ENCODE assay signal across 6 cellular contexts in genomic region chr2:97050032-97050431, GRCh38. TPM values are rescaled to one million over a fixed set of nuclear protein-coding genes. Genes with fewer than 3 reads are reported as not detected.
DNase-seq lines count a peak whose midpoint lies in the region; ATAC-seq and TF ChIP-seq lines count a peak whose summit lies in the region.
"Not testable (repeated sequence)": the region's sequence is repeated elsewhere in the genome, so short reads cannot be mapped to it uniquely, and the experiment has no call there.

No MANE protein-coding gene starts in this region.

- not testable (repeated sequence) for H3K9ac ChIP-seq in BLaER1
- peak overlapping the region; percentile 55 for H3K9ac ChIP-seq in SU-DHL-6 (ENCODE audit: low read length)

- H3K36me3 Mint-ChIP-seq in stimulated activated naive B cell treated with anti-CD40 and anti-IgM and Interleukin-4, amounts not matched to agents 10 μg/mL and 1 μg/mL and 100 μg/mL, for 72 hours = not testable (repeated sequence)

- H3F3A ChIP-seq in SU-DHL-6 (ENCODE audit: insufficient read depth) = peaks cover 35% of the 10 kb centered on the region

- H3K27me3 ChIP-seq in BLaER1; SU-DHL-6 (ENCODE audit: low read length): not testable (repeated sequence)

- TF ChIP-seq CTCF in SU-DHL-6 (IDR thresholded peaks at IDR 0.05; ENCODE audit: insufficient read depth, low read length, poor library complexity, severe bottlenecking); mucosa of descending colon (IDR thresholded peaks at IDR 0.05): not testable (repeated sequence)

- H3K27ac ChIP-seq in BLaER1 = not testable (repeated sequence)
- peak overlapping the region; percentile 69 for H3K27ac ChIP-seq in SU-DHL-6 (ENCODE audit: low read depth, low read length)

- peak; percentile 29 for DNase-seq in NAMALWA (ENCODE audit: low spot score)
- DNase-seq in mucosa of descending colon; stimulated activated naive B cell treated with anti-CD40 and anti-IgM and Interleukin-4, amounts not matched to agents 10 μg/mL and 1 μg/mL and 100 μg/mL, for 72 hours: not testable (repeated sequence)

- H3K9me2 ChIP-seq in SU-DHL-6 (replicated peaks; ENCODE audit: insufficient read depth, low read length) = not testable (repeated sequence)

- peak overlapping the region; percentile 56 for H3K4me2 ChIP-seq in BLaER1
- H3K4me2 ChIP-seq in SU-DHL-6 (ENCODE audit: low read depth, low read length, poor library complexity, severe bottlenecking) = peak overlapping the region; percentile 76

- not testable (repeated sequence) for H2AFZ ChIP-seq in SU-DHL-6 (ENCODE audit: low read depth, low read length, severe bottlenecking)

- H3K9me3 Mint-ChIP-seq in stimulated activated naive B cell treated with anti-CD40 and anti-IgM and Interleukin-4, amounts not matched to agents 10 μg/mL and 1 μg/mL and 100 μg/mL, for 72 hours = not testable (repeated sequence)

- intact Hi-C loops in mucosa of descending colon (cut with DNase I, micrococcal nuclease) = not testable (repeated sequence)

- H3K79me2 ChIP-seq in SU-DHL-6 (ENCODE audit: insufficient read depth, low read length) = not testable (repeated sequence)

- not testable (repeated sequence) for H3K4me3 ChIP-seq in BLaER1, mucosa of descending colon
- H3K4me3 ChIP-seq in SU-DHL-6 (ENCODE audit: insufficient read depth, low read length, poor library complexity, severe bottlenecking) = peak overlapping the region; percentile 46

- H3K4me3 Mint-ChIP-seq in stimulated activated naive B cell treated with anti-CD40 and anti-IgM and Interleukin-4, amounts not matched to agents 10 μg/mL and 1 μg/mL and 100 μg/mL, for 72 hours = not testable (repeated sequence)

- not testable (repeated sequence) for H4K20me1 ChIP-seq in BLaER1; SU-DHL-6 (ENCODE audit: low read depth, low read length)

- H3K4me1 Mint-ChIP-seq in stimulated activated naive B cell treated with anti-CD40 and anti-IgM and Interleukin-4, amounts not matched to agents 10 μg/mL and 1 μg/mL and 100 μg/mL, for 72 hours = peaks cover 26 to 44% of the 10 kb centered on the region in 2 donors

- H3K9me3 ChIP-seq in BLaER1; SU-DHL-6 (ENCODE audit: insufficient read depth, low read length); mucosa of descending colon: not testable (repeated sequence)

- H3K36me3 ChIP-seq in BLaER1; SU-DHL-6 (ENCODE audit: low read length); mucosa of descending colon (ENCODE audit: low read depth): not testable (repeated sequence)

- peaks cover 59% of the 10 kb centered on the region for H3K4me1 ChIP-seq in BLaER1
- not testable (repeated sequence) for H3K4me1 ChIP-seq in mucosa of descending colon (ENCODE audit: low read depth)

- not testable (repeated sequence) for H3K27ac Mint-ChIP-seq in stimulated activated naive B cell treated with anti-CD40 and anti-IgM and Interleukin-4, amounts not matched to agents 10 μg/mL and 1 μg/mL and 100 μg/mL, for 72 hours

- ATAC-seq in GM19351 (IDR thresholded peaks at IDR 0.05; ENCODE audit: unreplicated experiment) (peak; percentile 55), mucosa of descending colon (peak; percentile 28)
- peak; percentile 38 to 48 for ATAC-seq in stimulated activated naive B cell treated with anti-CD40 and anti-IgM and Interleukin-4, amounts not matched to agents 10 μg/mL and 1 μg/mL and 100 μg/mL, for 72 hours (replicated peaks)

- not testable (repeated sequence) for H3K27me3 Mint-ChIP-seq in stimulated activated naive B cell treated with anti-CD40 and anti-IgM and Interleukin-4, amounts not matched to agents 10 μg/mL and 1 μg/mL and 100 μg/mL, for 72 hours

RNA-seq across cellular contexts. Expression of gene FAHD2B, which starts 44.6 kb away (rescaled TPM):
- total RNA-seq in mucosa of descending colon = 10 to 100 TPM in 1 of 3 donors, 1 to 10 TPM in 2; 5.3 to 13.4 (median 6.1) TPM
